ENCODE assay signal across 10 cellular contexts in genomic region chrX:137432609-137433008, GRCh38.
A peak's percentile ranks its signal among the peaks of the same experiment; 100 is the strongest.
DNase-seq lines count a peak whose midpoint lies in the region; ATAC-seq and TF ChIP-seq lines count a peak whose summit lies in the region.
"Had no signal": no experiment of that assay in that cellular context is flagged by ENCODE, and none has a peak within 500 bp of the region (broad histone marks: within the 10 kb centered on the region; RNA-seq: fewer than 3 reads in every experiment).

No MANE protein-coding gene starts in this region.

- peak; percentile 16 for ATAC-seq in GM23338
- no peak for ATAC-seq in GM21515 (IDR thresholded peaks at IDR 0.05; ENCODE audit: unreplicated experiment)

- H3F3A ChIP-seq in DOHH2 (ENCODE audit: control insufficient read depth, insufficient read depth), result no peaks in the 10 kb centered on the region
- no peaks in the 10 kb centered on the region for H3F3A ChIP-seq in GM23338 (replicated peaks; ENCODE audit: low read depth)

- H4K20me1 ChIP-seq in DOHH2 (ENCODE audit: control insufficient read depth, insufficient read depth, low read depth, low read length) (no peaks in the 10 kb centered on the region), GM23338 (replicated peaks; ENCODE audit: insufficient read depth) (no peaks in the 10 kb centered on the region)

- no peak for TF ChIP-seq POLR2A in thyroid gland (IDR thresholded peaks at IDR 0.05)

- H3K4me3 ChIP-seq in DOHH2 (ENCODE audit: low read length), result no peak overlapping the region
- no peak overlapping the region for H3K4me3 ChIP-seq in GM23338
- no peak overlapping the region for H3K4me3 ChIP-seq in thyroid gland (replicated peaks in 1 of 3)

- H3K9me2 ChIP-seq in DOHH2 (replicated peaks; ENCODE audit: control insufficient read depth, low read length), result no peaks in the 10 kb centered on the region
- H3K9me2 ChIP-seq in GM23338 (ENCODE audit: insufficient read depth), result no peaks in the 10 kb centered on the region

- no peak overlapping the region for H3K4me2 ChIP-seq in DOHH2 (ENCODE audit: low read length)
- H3K4me2 ChIP-seq in GM23338, result peak overlapping the region; percentile 70; the same call in 1 of the 2 replicates

- H3K27ac Mint-ChIP-seq in GM23338, result no peak overlapping the region
- no peak overlapping the region for H3K27ac Mint-ChIP-seq in glutamatergic neuron (ENCODE audit: unreplicated experiment)
- H3K27ac Mint-ChIP-seq: stimulated activated naive CD8-positive, alpha-beta T cell treated with anti-CD3 and anti-CD28 coated beads, Interleukin-15, Interleukin-2, amounts not matched to agents 100 ng/mL and 50 ng/mL, for 24 hours had no signal

- H3K9me3 ChIP-seq in DOHH2 (ENCODE audit: control insufficient read depth, insufficient read depth, low read length) (no peaks in the 10 kb centered on the region), thyroid gland (no peaks in the 10 kb centered on the region)

- H3K36me3 Mint-ChIP-seq in GM23338 (ENCODE audit: low read depth) (0 out of 3 replicates have a peak, but pooled peaks cover 3% of the 10 kb centered on the region), glutamatergic neuron (ENCODE audit: unreplicated experiment) (no peaks in the 10 kb centered on the region)

- no peaks in the 10 kb centered on the region for H3K36me3 ChIP-seq in DOHH2 (ENCODE audit: control insufficient read depth, low read length)
- no peaks in the 10 kb centered on the region for H3K36me3 ChIP-seq in GM23338 (ENCODE audit: insufficient read depth)
- no peaks in the 10 kb centered on the region for H3K36me3 ChIP-seq in thyroid gland

- H3K27me3 ChIP-seq in DOHH2 (ENCODE audit: control insufficient read depth, low read length) (no peaks in the 10 kb centered on the region), GM23338 (ENCODE audit: insufficient read depth) (peaks cover 32% of the 10 kb centered on the region), thyroid gland (peaks cover 11% of the 10 kb centered on the region)

- peak; percentile 65 for DNase-seq in GM23338 (ENCODE audit: low spot score)
- peak; percentile 2 for DNase-seq in NCI-H2171 treated with DMSO at 0.1 percent for 48 hours (lab: John Stamatoyannopoulos, UW)
- DNase-seq in glutamatergic neuron, result peak; percentile 42
- DNase-seq in stimulated activated naive CD4-positive, alpha-beta T cell treated with Interleukin-2 at 50 U/mL for 16 hours (lab: John Stamatoyannopoulos, UW), result no peak
- no peak for DNase-seq in thyroid gland
- no peak for DNase-seq in activated CD4-positive, CD25-positive, alpha-beta regulatory T cell (lab: John Stamatoyannopoulos, UW)
- DNase-seq: NK-92 treated with Interleukin-12 subunit alpha and Interleukin-12 subunit beta, amount 100 ng/mL, for 24 hours had no signal

- TF ChIP-seq CTCF in DOHH2 (IDR thresholded peaks at IDR 0.05; ENCODE audit: low read depth, low read length, poor library complexity, severe bottlenecking), result peak; percentile 54
- peak; percentile 73 to 78 for TF ChIP-seq CTCF in GM23338 (conservative IDR thresholded peaks at IDR 0.05; ENCODE audit: low read depth in 2 of 2)
- peak; percentile 44 for TF ChIP-seq CTCF in glutamatergic neuron (IDR thresholded peaks at IDR 0.05; ENCODE audit: partially characterized antibody, unreplicated experiment)
- TF ChIP-seq CTCF in thyroid gland (IDR thresholded peaks at IDR 0.05), result no peak

- H3K79me2 ChIP-seq in DOHH2 (ENCODE audit: control insufficient read depth, low read length), result no peaks in the 10 kb centered on the region
- no peaks in the 10 kb centered on the region for H3K79me2 ChIP-seq in GM23338 (replicated peaks; ENCODE audit: insufficient read depth)

- peaks cover 4% of the 10 kb centered on the region; the same call in 2 of the 3 replicates for H3K9me3 Mint-ChIP-seq in GM23338
- peaks cover 2% of the 10 kb centered on the region for H3K9me3 Mint-ChIP-seq in glutamatergic neuron (ENCODE audit: unreplicated experiment)

- H3K27me3 Mint-ChIP-seq in GM23338 (ENCODE audit: insufficient read depth, low read depth, poor library complexity) (peaks cover 26% of the 10 kb centered on the region), glutamatergic neuron (ENCODE audit: unreplicated experiment) (peaks cover 5% of the 10 kb centered on the region)

- WGBS in thyroid gland, 2 donors, result 7 to 17% methylated on average over 1 of the region's 1 CpG

- H3K4me1 ChIP-seq in DOHH2 (ENCODE audit: control insufficient read depth, low read length), result no peaks in the 10 kb centered on the region
- peaks cover 15% of the 10 kb centered on the region for H3K4me1 ChIP-seq in GM23338 (ENCODE audit: insufficient read depth)
- H3K4me1 ChIP-seq in thyroid gland, result peaks cover 2 to 5% of the 10 kb centered on the region in 2 donors

- H3K4me1 Mint-ChIP-seq in GM23338, result peaks cover 23% of the 10 kb centered on the region
- no peaks in the 10 kb centered on the region for H3K4me1 Mint-ChIP-seq in glutamatergic neuron (ENCODE audit: low read depth, unreplicated experiment)

- H3K4me3 Mint-ChIP-seq in GM23338, result no peak overlapping the region; the same call in 2 of the 3 replicates
- no peak overlapping the region for H3K4me3 Mint-ChIP-seq in glutamatergic neuron (ENCODE audit: unreplicated experiment)
- H3K4me3 Mint-ChIP-seq: stimulated activated naive CD8-positive, alpha-beta T cell treated with anti-CD3 and anti-CD28 coated beads, Interleukin-15, Interleukin-2, amounts not matched to agents 100 ng/mL and 50 ng/mL, for 24 hours had no signal

- H2AFZ ChIP-seq in GM23338, result no peak overlapping the region

- H3K27ac ChIP-seq in DOHH2 (ENCODE audit: low read depth, low read length), result no peak overlapping the region
- no peak overlapping the region for H3K27ac ChIP-seq in GM23338 (ENCODE audit: low read depth)
- H3K27ac ChIP-seq in thyroid gland, result no peak overlapping the region

- intact Hi-C loops in thyroid gland (cut with DNase I), result no loop called here

TF ChIP-seq in GM23338, 12 proteins besides CTCF, POLR2A, EP300 and RAD21 (continues in another document):
- TF ChIP-seq NANOG (IDR thresholded peaks at IDR 0.05; ENCODE audit: borderline replicate concordance), result no peak
- no peak for TF ChIP-seq ZNF462 (CRISPR knock-in tag; IDR thresholded peaks at IDR 0.05)
- TF ChIP-seq CREB1 (CRISPR knock-in tag; IDR thresholded peaks at IDR 0.05; ENCODE audit: low read depth), result no peak
- no peak for TF ChIP-seq EZH2 (IDR thresholded peaks at IDR 0.05; ENCODE audit: low read depth, unreplicated experiment)

Comparison
In these comparisons a context has a peak if more than half of its experiments do, and no peak if none do; other contexts are left out.
1. CTCF ChIP-seq: peak in DOHH2 (single experiment), GM23338 (2 of 2) and glutamatergic neuron (single experiment); none in thyroid gland (0 of 6).
2. DNase-seq: peak in GM23338 (single experiment), NCI-H2171 treated with DMSO at 0.1 percent for 48 hours (single experiment) and glutamatergic neuron (single experiment); none in stimulated activated naive CD4-positive, alpha-beta T cell treated with Interleukin-2 at 50 U/mL for 16 hours (single experiment), thyroid gland (0 of 2) and activated CD4-positive, CD25-positive, alpha-beta regulatory T cell (0 of 4).